34 cellular contexts compared by ENCODE assay signal in the genomic region with DNA sequence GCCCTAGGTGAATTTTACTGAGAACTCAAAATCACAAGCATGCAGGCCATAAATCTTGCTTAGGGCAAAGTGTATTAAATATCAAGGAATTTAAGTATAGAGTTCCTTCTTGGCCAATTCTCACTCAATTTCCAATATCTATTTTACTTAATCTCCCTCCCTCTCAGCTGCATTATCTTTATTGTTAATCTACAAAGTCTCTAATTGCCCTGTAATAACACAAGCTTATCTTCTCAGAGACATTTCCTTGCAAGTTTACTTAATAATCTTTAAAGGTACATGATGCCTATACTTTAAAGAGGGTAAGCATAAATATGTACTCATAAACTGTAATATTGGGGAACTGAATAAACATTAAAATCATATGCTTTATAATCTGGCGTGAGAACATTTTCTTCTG. TPM values are rescaled to one million over a fixed set of nuclear protein-coding genes. Genes with fewer than 3 reads are reported as not detected.
"Had no signal": no experiment of that assay in that cellular context is flagged by ENCODE, and none has a peak within 500 bp of the region (broad histone marks: within the 10 kb centered on the region; RNA-seq: fewer than 3 reads in every experiment).

No MANE protein-coding gene starts in this region.

- H3K27me3 ChIP-seq: body of pancreas, colonic mucosa, gastrocnemius medialis had no signal

- H3K9me3 ChIP-seq: body of pancreas, colonic mucosa, gastrocnemius medialis, heart left ventricle had no signal

- H3K4me1 Mint-ChIP-seq: activated CD4-positive, alpha-beta T cell treated with anti-CD3 and anti-CD28 coated beads for 36 hours; activated CD4-positive, alpha-beta T cell treated with anti-CD3 and anti-CD28 coated beads, Interleukin-2, amount 10 ng/mL, durations not matched to agents 24 days and 14 days; activated CD8-positive, alpha-beta memory T cell treated with anti-CD3 and anti-CD28 coated beads, Interleukin-2, amount 10 ng/mL, durations not matched to agents 7 days and 5 days; activated naive CD4-positive, alpha-beta T cell treated with anti-CD3 and anti-CD28 coated beads, Interleukin-2, amount 50 U/mL, for 24 hours; T-helper 17 cell had no signal

- H3K27ac Mint-ChIP-seq: activated CD4-positive, alpha-beta memory T cell treated with anti-CD3 and anti-CD28 coated beads for 36 hours; activated CD4-positive, alpha-beta T cell treated with anti-CD3 and anti-CD28 coated beads for 36 hours; activated CD4-positive, alpha-beta T cell treated with anti-CD3 and anti-CD28 coated beads, Interleukin-2, amount 10 ng/mL, durations not matched to agents 24 days and 14 days; activated CD8-positive, alpha-beta memory T cell treated with anti-CD3 and anti-CD28 coated beads, Interleukin-2, amount 10 ng/mL, durations not matched to agents 7 days and 5 days; activated CD8-positive, alpha-beta T cell treated with anti-CD3 and anti-CD28 coated beads, Interleukin-2, amount 10 ng/mL, durations not matched to agents 7 days and 5 days; activated naive CD4-positive, alpha-beta T cell treated with anti-CD3 and anti-CD28 coated beads for 36 hours; activated naive CD4-positive, alpha-beta T cell treated with anti-CD3 and anti-CD28 coated beads, Interleukin-2, amount 50 U/mL, for 24 hours; activated T-helper 1 cell treated with anti-CD3 and anti-CD28 coated beads, Interleukin-12 subunit alpha, Interleukin-12 subunit beta, Interleukin-2, Interleukin-4 antibody, amounts not matched to agents 30 ng/mL and 10 ng/mL and 1 ng/mL, durations not matched to agents 14 hours and 24 hours and 36 hours; activated T-helper 2 cell treated with anti-CD3 and anti-CD28 coated beads, Interferon-gamma antibody, Interleukin-2, Interleukin-4, amounts not matched to agents 10 μg/mL and 5 μg/mL and 100 μg/mL, durations not matched to agents 14 hours and 24 hours and 36 hours; endodermal cell; T-helper 17 cell; T-helper 2 cell treated with Interferon-gamma antibody and Interleukin-4, amounts not matched to agents 5 μg/mL and 100 μg/mL, for 36 hours had no signal

- H3K36me3 Mint-ChIP-seq: activated CD4-positive, alpha-beta memory T cell treated with anti-CD3 and anti-CD28 coated beads for 36 hours; activated CD8-positive, alpha-beta memory T cell treated with anti-CD3 and anti-CD28 coated beads, Interleukin-2, amount 10 ng/mL, durations not matched to agents 7 days and 5 days; activated naive CD4-positive, alpha-beta T cell treated with anti-CD3 and anti-CD28 coated beads, Interleukin-2, amount 50 U/mL, for 24 hours had no signal

- DNase-seq: activated CD4-positive, alpha-beta memory T cell treated with anti-CD3 and anti-CD28 coated beads for 36 hours; activated CD4-positive, alpha-beta T cell treated with anti-CD3 and anti-CD28 coated beads for 36 hours; activated CD4-positive, alpha-beta T cell treated with anti-CD3 and anti-CD28 coated beads, Interleukin-2, amount 10 ng/mL, durations not matched to agents 24 days and 14 days; activated CD4-positive, CD25-positive, alpha-beta regulatory T cell; activated CD4-positive, CD25-positive, alpha-beta regulatory T cell treated with anti-CD3 and anti-CD28 coated beads, Interleukin-2, amount 50 U/mL, for 72 hours; activated CD8-positive, alpha-beta memory T cell treated with anti-CD3 and anti-CD28 coated beads, Interleukin-2, amount 10 ng/mL, durations not matched to agents 7 days and 5 days; activated CD8-positive, alpha-beta memory T cell treated with anti-CD3 and anti-CD28 coated beads, Interleukin-2, amount 50 U/mL, for 4 hours; activated CD8-positive, alpha-beta T cell treated with anti-CD3 and anti-CD28 coated beads, Interleukin-2, amount 10 ng/mL, durations not matched to agents 7 days and 5 days; activated effector memory CD4-positive, alpha-beta T cell treated with anti-CD3 and anti-CD28 coated beads, Interleukin-2, amount 50 U/mL, for 16 hours; activated naive CD4-positive, alpha-beta T cell treated with anti-CD3 and anti-CD28 coated beads for 36 hours; activated T-cell treated with anti-CD3 and anti-CD28 coated beads, Interleukin-2, amount 50 U/mL, for 1 hour; activated T-cell treated with anti-CD3 and anti-CD28 coated beads, Interleukin-2, amount 50 U/mL, for 48 hours; amniotic stem cell; anterior cingulate cortex; body of pancreas; caudate nucleus; colonic mucosa; effector memory CD4-positive, alpha-beta T cell; endodermal cell; foreskin fibroblast; gastrocnemius medialis; glutamatergic neuron; heart left ventricle; T-helper 1 cell; T-helper 17 cell; T1000; WERI-Rb-1 had no signal

- ATAC-seq: activated CD4-positive, alpha-beta T cell treated with anti-CD3 and anti-CD28 coated beads for 36 hours; activated CD8-positive, alpha-beta memory T cell treated with anti-CD3 and anti-CD28 coated beads, Interleukin-2, amount 10 ng/mL, durations not matched to agents 7 days and 5 days; activated CD8-positive, alpha-beta T cell treated with anti-CD3 and anti-CD28 coated beads, Interleukin-2, amount 10 ng/mL, durations not matched to agents 7 days and 5 days; body of pancreas; esophagus mucosa; gastrocnemius medialis; heart left ventricle; T-helper 17 cell had no signal

- H3K36me3 ChIP-seq: colonic mucosa, gastrocnemius medialis, heart left ventricle, WERI-Rb-1 had no signal

- H3K4me1 ChIP-seq: body of pancreas, colonic mucosa, gastrocnemius medialis, heart left ventricle had no signal

- H3K4me3 Mint-ChIP-seq: activated CD4-positive, alpha-beta memory T cell treated with anti-CD3 and anti-CD28 coated beads for 36 hours; activated CD4-positive, alpha-beta T cell treated with anti-CD3 and anti-CD28 coated beads for 36 hours; activated CD4-positive, alpha-beta T cell treated with anti-CD3 and anti-CD28 coated beads, Interleukin-2, amount 10 ng/mL, durations not matched to agents 24 days and 14 days; activated CD8-positive, alpha-beta memory T cell treated with anti-CD3 and anti-CD28 coated beads, Interleukin-2, amount 10 ng/mL, durations not matched to agents 7 days and 5 days; activated CD8-positive, alpha-beta T cell treated with anti-CD3 and anti-CD28 coated beads, Interleukin-2, amount 10 ng/mL, durations not matched to agents 7 days and 5 days; activated naive CD4-positive, alpha-beta T cell treated with anti-CD3 and anti-CD28 coated beads for 36 hours; activated naive CD4-positive, alpha-beta T cell treated with anti-CD3 and anti-CD28 coated beads, Interleukin-2, amount 50 U/mL, for 24 hours; activated T-helper 1 cell treated with anti-CD3 and anti-CD28 coated beads, Interleukin-12 subunit alpha, Interleukin-12 subunit beta, Interleukin-2, Interleukin-4 antibody, amounts not matched to agents 30 ng/mL and 10 ng/mL and 1 ng/mL, durations not matched to agents 14 hours and 24 hours and 36 hours; endodermal cell; T-helper 17 cell; T-helper 2 cell treated with Interferon-gamma antibody and Interleukin-4, amounts not matched to agents 5 μg/mL and 100 μg/mL, for 36 hours had no signal

- H3K27ac ChIP-seq: body of pancreas, colonic mucosa, gastrocnemius medialis, heart left ventricle, WERI-Rb-1 had no signal

- H3K9me3 Mint-ChIP-seq: activated CD4-positive, alpha-beta memory T cell treated with anti-CD3 and anti-CD28 coated beads for 36 hours; activated CD4-positive, alpha-beta T cell treated with anti-CD3 and anti-CD28 coated beads, Interleukin-2, amount 10 ng/mL, durations not matched to agents 24 days and 14 days; activated naive CD4-positive, alpha-beta T cell treated with anti-CD3 and anti-CD28 coated beads for 36 hours; activated naive CD4-positive, alpha-beta T cell treated with anti-CD3 and anti-CD28 coated beads, Interleukin-2, amount 50 U/mL, for 24 hours; activated T-helper 1 cell treated with anti-CD3 and anti-CD28 coated beads, Interleukin-12 subunit alpha, Interleukin-12 subunit beta, Interleukin-2, Interleukin-4 antibody, amounts not matched to agents 30 ng/mL and 10 ng/mL and 1 ng/mL, durations not matched to agents 14 hours and 24 hours and 36 hours; activated T-helper 2 cell treated with anti-CD3 and anti-CD28 coated beads, Interferon-gamma antibody, Interleukin-2, Interleukin-4, amounts not matched to agents 10 μg/mL and 5 μg/mL and 100 μg/mL, durations not matched to agents 14 hours and 24 hours and 36 hours; T-helper 2 cell treated with Interferon-gamma antibody and Interleukin-4, amounts not matched to agents 5 μg/mL and 100 μg/mL, for 36 hours had no signal

- H3K4me3 ChIP-seq: body of pancreas, colonic mucosa, gastrocnemius medialis, heart left ventricle had no signal

- H3K27me3 Mint-ChIP-seq: activated CD4-positive, alpha-beta memory T cell treated with anti-CD3 and anti-CD28 coated beads for 36 hours; activated naive CD4-positive, alpha-beta T cell treated with anti-CD3 and anti-CD28 coated beads, Interleukin-2, amount 50 U/mL, for 24 hours; T-helper 17 cell had no signal

RNA-seq across cellular contexts. Expression of a gene that starts 26.9 kb away (rescaled TPM):
- total RNA-seq: activated CD4-positive, alpha-beta T cell treated with anti-CD3 and anti-CD28 coated beads, Interleukin-2, amount 10 ng/mL, durations not matched to agents 24 days and 14 days; activated CD8-positive, alpha-beta memory T cell treated with anti-CD3 and anti-CD28 coated beads for 36 hours; activated CD8-positive, alpha-beta memory T cell treated with anti-CD3 and anti-CD28 coated beads, Interleukin-2, amount 10 ng/mL, durations not matched to agents 7 days and 5 days; activated CD8-positive, alpha-beta T cell treated with anti-CD3 and anti-CD28 coated beads, Interleukin-2, amount 10 ng/mL, durations not matched to agents 7 days and 5 days; activated naive CD4-positive, alpha-beta T cell treated with anti-CD3 and anti-CD28 coated beads for 36 hours; activated T-helper 1 cell treated with anti-CD3 and anti-CD28 coated beads, Interleukin-12 subunit alpha, Interleukin-12 subunit beta, Interleukin-2, Interleukin-4 antibody, amounts not matched to agents 30 ng/mL and 10 ng/mL and 1 ng/mL, durations not matched to agents 14 hours and 24 hours and 36 hours; dermis microvascular lymphatic vessel endothelial cell had no signal
